ENCODE assay signal across 20 cellular contexts in genomic region chr15:34620122-34620521, GRCh38.
"Had no signal": no experiment of that assay in that cellular context is flagged by ENCODE, and none has a peak within 500 bp of the region (broad histone marks: within the 10 kb centered on the region; RNA-seq: fewer than 3 reads in every experiment).

No MANE protein-coding gene starts in this region.

- H3K4me1 ChIP-seq: adrenal gland, breast epithelium, upper lobe of left lung had no signal

- H3K27ac ChIP-seq: adrenal gland, breast epithelium, coronary artery, stomach, upper lobe of left lung, WERI-Rb-1 had no signal

- H3K27ac Mint-ChIP-seq: activated naive CD4-positive, alpha-beta T cell treated with anti-CD3 and anti-CD28 coated beads, Interleukin-2, amount 50 U/mL, for 24 hours; activated T-cell treated with anti-CD3 and anti-CD28 coated beads, Interleukin-2, amount 50 U/mL, for 72 hours; stimulated activated effector memory CD8-positive, alpha-beta T cell treated with anti-CD3 and anti-CD28 coated beads, Interleukin-12 subunit alpha, Interleukin-12 subunit beta, amount 100 ng/mL, for 72 hours had no signal

- H3K9me3 ChIP-seq: adrenal gland, breast epithelium, stomach, upper lobe of left lung had no signal

- H3K4me3 Mint-ChIP-seq: activated naive CD4-positive, alpha-beta T cell treated with anti-CD3 and anti-CD28 coated beads, Interleukin-2, amount 50 U/mL, for 24 hours; activated T-cell treated with anti-CD3 and anti-CD28 coated beads, Interleukin-2, amount 50 U/mL, for 72 hours; nephron; stimulated activated effector memory CD8-positive, alpha-beta T cell treated with anti-CD3 and anti-CD28 coated beads, Interleukin-12 subunit alpha, Interleukin-12 subunit beta, amount 100 ng/mL, for 72 hours had no signal

- H3K36me3 Mint-ChIP-seq: activated naive CD4-positive, alpha-beta T cell treated with anti-CD3 and anti-CD28 coated beads, Interleukin-2, amount 50 U/mL, for 24 hours; stimulated activated effector memory CD8-positive, alpha-beta T cell treated with anti-CD3 and anti-CD28 coated beads, Interleukin-12 subunit alpha, Interleukin-12 subunit beta, amount 100 ng/mL, for 72 hours had no signal

- H3K9me3 Mint-ChIP-seq: activated naive CD4-positive, alpha-beta T cell treated with anti-CD3 and anti-CD28 coated beads, Interleukin-2, amount 50 U/mL, for 24 hours; activated T-cell treated with anti-CD3 and anti-CD28 coated beads, Interleukin-2, amount 50 U/mL, for 72 hours; nephron; stimulated activated effector memory CD8-positive, alpha-beta T cell treated with anti-CD3 and anti-CD28 coated beads, Interleukin-12 subunit alpha, Interleukin-12 subunit beta, amount 100 ng/mL, for 72 hours had no signal

- H3K27me3 ChIP-seq: breast epithelium, upper lobe of left lung had no signal

- H3K36me3 ChIP-seq: adrenal gland, breast epithelium, stomach, upper lobe of left lung, WERI-Rb-1 had no signal

- FAIRE-seq: astrocyte, frontal cortex had no signal

- H3K4me1 Mint-ChIP-seq: activated naive CD4-positive, alpha-beta T cell treated with anti-CD3 and anti-CD28 coated beads, Interleukin-2, amount 50 U/mL, for 24 hours; stimulated activated effector memory CD8-positive, alpha-beta T cell treated with anti-CD3 and anti-CD28 coated beads, Interleukin-12 subunit alpha, Interleukin-12 subunit beta, amount 100 ng/mL, for 72 hours had no signal

- H3K4me3 ChIP-seq: adrenal gland, breast epithelium, coronary artery, lung, stomach, upper lobe of left lung had no signal

- DNase-seq: activated CD4-positive, alpha-beta T cell treated with anti-CD3 and anti-CD28 coated beads for 1 hour; activated CD8-positive, alpha-beta memory T cell treated with anti-CD3 and anti-CD28 coated beads for 24 hours; activated effector memory CD4-positive, alpha-beta T cell treated with anti-CD3 and anti-CD28 coated beads, Interleukin-2, amount 50 U/mL, for 16 hours; activated T-cell treated with anti-CD3 and anti-CD28 coated beads, Interleukin-2, amount 50 U/mL, for 72 hours; adrenal gland; hypothalamus; islet precursor cell; stimulated activated CD4-positive, alpha-beta T cell treated with anti-CD3 and anti-CD28 coated beads, Interleukin-4, amount 100 ng/mL, for 24 hours; stomach; T1000; upper lobe of left lung; WERI-Rb-1 had no signal
